In genomic region chr10:13348216-13349017, GRCh38 we compare ENCODE assay signal across 8 cellular contexts. TPM values are rescaled to one million over a fixed set of nuclear protein-coding genes. Genes with fewer than 3 reads are reported as not detected.
A peak's percentile ranks its signal among the peaks of the same experiment; 100 is the strongest.
DNase-seq lines count a peak whose midpoint lies in the region; ATAC-seq and TF ChIP-seq lines count a peak whose summit lies in the region.

TSS of gene SEPHS1 (minus strand) at chr10:13348293. CDS start at chr10:13344950, 3,343 bp downstream.

- H3K27ac Mint-ChIP-seq in GM23338, result peak within 1 kb of the TSS; percentile 100
- peak within 1 kb of the TSS; percentile 98 for H3K27ac Mint-ChIP-seq in progenitor cell of endocrine pancreas

- no peaks in the 10 kb centered on the region for H3K9me3 ChIP-seq in adrenal gland (replicated peaks in 1 of 3)

- H3K79me2 ChIP-seq in GM23338 (replicated peaks; ENCODE audit: insufficient read depth), result peaks cover 38% of the 10 kb centered on the region

- H3F3A ChIP-seq in GM23338 (replicated peaks; ENCODE audit: low read depth), result peaks cover 39% of the 10 kb centered on the region

- peaks cover 25% of the 10 kb centered on the region for H4K20me1 ChIP-seq in GM23338 (replicated peaks; ENCODE audit: insufficient read depth)

- no peak within 1 kb of the TSS for H2AFZ ChIP-seq in GM23338

- peak within 1 kb of the TSS; percentile 82 for H3K4me2 ChIP-seq in GM23338

- H3K36me3 Mint-ChIP-seq in GM23338 (ENCODE audit: low read depth) (peaks cover 40% of the 10 kb centered on the region), progenitor cell of endocrine pancreas (ENCODE audit: insufficient read depth) (peaks cover 8% of the 10 kb centered on the region)

- 0 to 1% (median 1%) methylated on average over 21 to 65 of the region's 65 CpGs for WGBS in adrenal gland, 4 donors

- H3K27me3 ChIP-seq in GM23338 (ENCODE audit: insufficient read depth), result no peaks in the 10 kb centered on the region
- no peaks in the 10 kb centered on the region for H3K27me3 ChIP-seq in adrenal gland

- H3K9me2 ChIP-seq in GM23338 (ENCODE audit: insufficient read depth), result no peaks in the 10 kb centered on the region

- H3K4me1 ChIP-seq in GM23338 (ENCODE audit: insufficient read depth) (peaks cover 53% of the 10 kb centered on the region), adrenal gland (replicated peaks in 1 of 2) (peaks cover 21 to 28% of the 10 kb centered on the region in 2 donors)

- H3K4me1 Mint-ChIP-seq in GM23338, result peaks cover 56% of the 10 kb centered on the region
- peaks cover 23% of the 10 kb centered on the region for H3K4me1 Mint-ChIP-seq in progenitor cell of endocrine pancreas (ENCODE audit: low read depth)

- peak within 1 kb of the TSS; percentile 100 for H3K27ac ChIP-seq in GM23338 (ENCODE audit: low read depth)
- peak within 1 kb of the TSS; percentile 43 to 98 (median 93) for H3K27ac ChIP-seq in adrenal gland

- H3K9me3 Mint-ChIP-seq in GM23338 (no peaks in the 10 kb centered on the region; the same call in 1 of the 3 replicates), progenitor cell of endocrine pancreas (ENCODE audit: low read depth) (no peaks in the 10 kb centered on the region)

- ATAC-seq in GM23338, result peak; percentile 7
- ATAC-seq in left cardiac atrium, result peak; percentile 75 to 80

- no peak for TF ChIP-seq CTCF in GM23338 (conservative IDR thresholded peaks at IDR 0.05; ENCODE audit: low read depth in 2 of 2)
- TF ChIP-seq CTCF in adrenal gland (IDR thresholded peaks at IDR 0.05), result peak in 1 of 6 experiments; percentile 9
- peak; percentile 15 for TF ChIP-seq CTCF in progenitor cell of endocrine pancreas (IDR thresholded peaks at IDR 0.05; ENCODE audit: unreplicated experiment)

- H3K4me3 ChIP-seq in GM23338, result peak within 1 kb of the TSS; percentile 70
- peak within 1 kb of the TSS; percentile 40 to 96 (median 75) for H3K4me3 ChIP-seq in adrenal gland

- DNase-seq in GDM1 (lab: John Stamatoyannopoulos, UW) (peak; percentile 72), GM23338 (ENCODE audit: low spot score) (peak; percentile 87), M059J (ENCODE audit: low read depth) (peak; percentile 61), T-helper 1 cell (peak; percentile 62 to 93 (median 71)), adrenal gland (peak; percentile 79 to 83 (median 81)), left cardiac atrium (peak; percentile 75), progenitor cell of endocrine pancreas (ENCODE audit: low spot score, unreplicated experiment) (peak; percentile 67), ureter (ENCODE audit: low spot score) (peak; percentile 75)

- peak in 1 of 2 donors; percentile 51 for TF ChIP-seq POLR2A in adrenal gland (IDR thresholded peaks at IDR 0.05)

- H3K36me3 ChIP-seq in GM23338 (ENCODE audit: insufficient read depth), result peaks cover 19% of the 10 kb centered on the region
- no peaks in the 10 kb centered on the region for H3K36me3 ChIP-seq in adrenal gland (replicated peaks in 1 of 2)

- H3K27me3 Mint-ChIP-seq in GM23338 (ENCODE audit: insufficient read depth, low read depth, poor library complexity) (peaks cover 51% of the 10 kb centered on the region), progenitor cell of endocrine pancreas (peaks cover 36% of the 10 kb centered on the region)

- intact Hi-C loops in adrenal gland (cut with DNase I) (no loop called here), left cardiac atrium (cut with DNase I) (no loop called here)

- H3K4me3 Mint-ChIP-seq in GM23338, result peak within 1 kb of the TSS; percentile 93
- peak within 1 kb of the TSS; percentile 90 for H3K4me3 Mint-ChIP-seq in progenitor cell of endocrine pancreas (ENCODE audit: low read depth)

TF ChIP-seq in GM23338, 12 proteins besides CTCF, POLR2A, EP300 and RAD21:
- TF ChIP-seq ZNF331 (CRISPR knock-in tag; IDR thresholded peaks at IDR 0.05; ENCODE audit: low read depth), result no peak
- peak; percentile 20; the same call in 1 of the 2 replicates for TF ChIP-seq CREB1 (CRISPR knock-in tag; IDR thresholded peaks at IDR 0.05; ENCODE audit: low read depth)
- peak; percentile 76 for TF ChIP-seq POLR2AphosphoS5 (IDR thresholded peaks at IDR 0.05; ENCODE audit: low read depth)
- TF ChIP-seq REST (IDR thresholded peaks at IDR 0.05; ENCODE audit: unreplicated experiment), result peak; percentile 30
- 0 out of 2 replicates have a peak, but pooled peaks have one; percentile 31 for TF ChIP-seq ETS1 (IDR thresholded peaks at IDR 0.05)

RNA-seq across cellular contexts. Expression of gene SEPHS1, which starts in this region (rescaled TPM):
- 609 and 662 TPM in 2 replicates for total RNA-seq in GM23338 (2014; rRNA removed; shearing (Covaris generic))
- polyA plus RNA-seq in GM23338 (2016; fragmentation: Nextera tagmentation; extraction: Ambion mirVana) (260 and 274 TPM in 2 replicates), adrenal gland (10 to 100 TPM; 24.5 to 91.1 (median 30.0) TPM)
- 17.7 and 26.5 TPM in 2 replicates for total RNA-seq in M059J (2014; rRNA removed; shearing (Covaris generic))
- total RNA-seq in adrenal gland (10 to 100 TPM; 25.3 to 76.0 (median 46.1) TPM), left cardiac atrium (10 to 100 TPM; 29.0 to 31.3 TPM), progenitor cell of endocrine pancreas (117 and 127 TPM in 2 replicates), ureter (44.7 TPM)

Comparison
In these comparisons a context has a peak if more than half of its experiments do, and no peak if none do; other contexts are left out.
1. Peak in every context shown above with its lines: DNase-seq, ATAC-seq, H3K4me3 ChIP-seq and H3K27ac ChIP-seq.